8 cellular contexts compared by ENCODE assay signal in genomic region chr1:119885903-119886783, GRCh38. TPM values are rescaled to one million over a fixed set of nuclear protein-coding genes. Genes with fewer than 3 reads are reported as not detected.
A peak's percentile ranks its signal among the peaks of the same experiment; 100 is the strongest.
DNase-seq lines count a peak whose midpoint lies in the region; ATAC-seq and TF ChIP-seq lines count a peak whose summit lies in the region.

No MANE protein-coding gene starts in this region.

- H3K36me3 ChIP-seq in effector memory CD4-positive, alpha-beta T cell (ENCODE audit: control insufficient read depth, insufficient read depth, low read length), result no peaks in the 10 kb centered on the region
- no peaks in the 10 kb centered on the region for H3K36me3 ChIP-seq in naive thymus-derived CD4-positive, alpha-beta T cell (ENCODE audit: control insufficient read depth in 2 of 3, insufficient read depth in 3 of 3, low read length in 3 of 3)
- H3K36me3 ChIP-seq in transverse colon, result no peaks in the 10 kb centered on the region

- peaks cover 10 to 37% (median 20%) of the 10 kb centered on the region in 5 donors for H3K27me3 Mint-ChIP-seq in naive thymus-derived CD4-positive, alpha-beta T cell

- H3K4me1 ChIP-seq in effector memory CD4-positive, alpha-beta T cell (ENCODE audit: control insufficient read depth, insufficient read depth, low read length, poor library complexity, severe bottlenecking), result no peaks in the 10 kb centered on the region
- H3K4me1 ChIP-seq in naive thymus-derived CD4-positive, alpha-beta T cell (ENCODE audit: control insufficient read depth in 2 of 2, insufficient read depth in 2 of 2, low read length in 2 of 2), result no peaks in the 10 kb centered on the region
- peaks cover 0 to 5% (median 0%) of the 10 kb centered on the region in 4 donors for H3K4me1 ChIP-seq in transverse colon

- H3K4me3 ChIP-seq in NB4 (ENCODE audit: low read depth, low read length) (no peak overlapping the region), transverse colon (no peak overlapping the region)
- H3K4me3 ChIP-seq in effector memory CD4-positive, alpha-beta T cell (ENCODE audit: insufficient read depth, low read depth, low read length, poor library complexity, severe bottlenecking), result no peak overlapping the region
- H3K4me3 ChIP-seq in naive thymus-derived CD4-positive, alpha-beta T cell (ENCODE audit: low read length), result no peak overlapping the region

- peaks cover 5 to 24% (median 8%) of the 10 kb centered on the region in 5 donors for H3K36me3 Mint-ChIP-seq in naive thymus-derived CD4-positive, alpha-beta T cell

- intact Hi-C loops in naive thymus-derived CD4-positive, alpha-beta T cell (cut with micrococcal nuclease), result loop anchor here (1.0 to 10.0 kb wide), 2 partner anchors 142 to 259 kb away; no protein-coding TSS in a partner anchor
- intact Hi-C loops in transverse colon (cut with DNase I; ENCODE audit: low total_unique reads), result no loop called here

- no peaks in the 10 kb centered on the region for H3K27me3 ChIP-seq in effector memory CD4-positive, alpha-beta T cell (replicated peaks; ENCODE audit: control insufficient read depth, insufficient read depth, low read length, poor library complexity, severe bottlenecking)
- no peaks in the 10 kb centered on the region for H3K27me3 ChIP-seq in naive thymus-derived CD4-positive, alpha-beta T cell (ENCODE audit: control insufficient read depth in 2 of 2, insufficient read depth in 2 of 2, low read length in 2 of 2)
- H3K27me3 ChIP-seq in transverse colon, result no peaks in the 10 kb centered on the region

- TF ChIP-seq CTCF in NB4 (IDR thresholded peaks at IDR 0.05; ENCODE audit: low read depth, low read length) (peak; percentile 76), transverse colon (IDR thresholded peaks at IDR 0.05) (peak; percentile 57 to 76 (median 71))

- DNase-seq in NCI-H748 (lab: John Stamatoyannopoulos, UW; ENCODE audit: unreplicated experiment) (peak; percentile 62), NCI-H748 treated with DMSO at 0.1 percent for 48 hours (lab: John Stamatoyannopoulos, UW) (no peak), NB4 (ENCODE audit: low read depth) (peak; percentile 61), transverse colon (peak; percentile 69), NCI-H1436 (lab: John Stamatoyannopoulos, UW) (no peak)
- DNase-seq in activated CD4-positive, alpha-beta T cell treated with anti-CD3 and anti-CD28 coated beads, Interleukin-2, amount 50 U/mL, for 24 hours (ENCODE audit: low read depth in 1 of 2, low spot score in 1 of 2), result peak; percentile 30 to 36
- DNase-seq in effector memory CD4-positive, alpha-beta T cell, result peak in 2 of 3 donors; percentile 5 to 46
- peak in 8 of 9 donors; percentile 20 to 54 (median 28) for DNase-seq in naive thymus-derived CD4-positive, alpha-beta T cell

- no peak overlapping the region for H3K27ac Mint-ChIP-seq in naive thymus-derived CD4-positive, alpha-beta T cell

- H3K4me1 Mint-ChIP-seq in naive thymus-derived CD4-positive, alpha-beta T cell, result peaks cover 0 to 10% (median 0%) of the 10 kb centered on the region in 7 donors

- CTCF ChIA-PET in naive thymus-derived CD4-positive, alpha-beta T cell (lab: Charles Lee), result interaction anchor here (0.8 kb wide), 1 partner anchor 16 kb away, joined by 3 read pairs; no protein-coding TSS in a partner anchor

- WGBS in transverse colon (ENCODE audit: low coverage in 1 of 2), 2 donors, result 58 to 63% methylated on average over 10 to 11 of the region's 11 CpGs

- TF ChIP-seq POLR2A in NB4 (IDR thresholded peaks at IDR 0.05; ENCODE audit: extremely low read depth, insufficient read length), result no peak
- TF ChIP-seq POLR2A in transverse colon (IDR thresholded peaks at IDR 0.05), result no peak

- H3K27ac ChIP-seq in effector memory CD4-positive, alpha-beta T cell (ENCODE audit: insufficient read depth, low read length, poor library complexity, severe bottlenecking), result no peak overlapping the region
- H3K27ac ChIP-seq in naive thymus-derived CD4-positive, alpha-beta T cell (ENCODE audit: low read depth, low read length), result no peak overlapping the region
- no peak overlapping the region for H3K27ac ChIP-seq in transverse colon

- peaks cover 4 to 17% (median 12%) of the 10 kb centered on the region in 11 donors for H3K9me3 Mint-ChIP-seq in naive thymus-derived CD4-positive, alpha-beta T cell

- no peak for TF ChIP-seq EP300 in transverse colon (IDR thresholded peaks at IDR 0.05; ENCODE audit: low read depth)

- in situ Hi-C loops in transverse colon (cut with MboI; ENCODE audit: low pct_ligation_motif_present in 1 of 4, low pct_unique_long_range_greater_than_20kb in 1 of 4, low sequenced_read_pairs in 3 of 4), result no loop called here

- POLR2A ChIA-PET in naive thymus-derived CD4-positive, alpha-beta T cell (lab: Charles Lee), result no interaction called here

- ATAC-seq in naive thymus-derived CD4-positive, alpha-beta T cell, result peak; percentile 79

- no peaks in the 10 kb centered on the region for H3K9me3 ChIP-seq in effector memory CD4-positive, alpha-beta T cell (ENCODE audit: control insufficient read depth, low read length)
- no peaks in the 10 kb centered on the region for H3K9me3 ChIP-seq in naive thymus-derived CD4-positive, alpha-beta T cell (ENCODE audit: control insufficient read depth in 2 of 3, low read length in 3 of 3)
- H3K9me3 ChIP-seq in transverse colon, result peaks cover 0 to 5% of the 10 kb centered on the region in 2 donors

- no peak overlapping the region for H3K4me3 Mint-ChIP-seq in naive thymus-derived CD4-positive, alpha-beta T cell

RNA-seq across cellular contexts. Expression of gene ADAM30, which starts 10.2 kb away (rescaled TPM):
- total RNA-seq in naive thymus-derived CD4-positive, alpha-beta T cell, result not detected
- polyA plus RNA-seq in naive thymus-derived CD4-positive, alpha-beta T cell, result under 1 TPM in 1 of 2 donors, not detected in 1; 0.20 TPM
- not detected for total RNA-seq in transverse colon

Comparison
In these comparisons a context has a peak if more than half of its experiments do, and no peak if none do; other contexts are left out.
1. DNase-seq: peak in NCI-H748 (single experiment), NB4 (single experiment), activated CD4-positive, alpha-beta T cell treated with anti-CD3 and anti-CD28 coated beads, Interleukin-2, amount 50 U/mL, for 24 hours (2 of 2), effector memory CD4-positive, alpha-beta T cell (2 of 3), naive thymus-derived CD4-positive, alpha-beta T cell (8 of 9) and transverse colon (single experiment); none in NCI-H748 treated with DMSO at 0.1 percent for 48 hours (single experiment) and NCI-H1436 (single experiment).